In the genomic region with DNA sequence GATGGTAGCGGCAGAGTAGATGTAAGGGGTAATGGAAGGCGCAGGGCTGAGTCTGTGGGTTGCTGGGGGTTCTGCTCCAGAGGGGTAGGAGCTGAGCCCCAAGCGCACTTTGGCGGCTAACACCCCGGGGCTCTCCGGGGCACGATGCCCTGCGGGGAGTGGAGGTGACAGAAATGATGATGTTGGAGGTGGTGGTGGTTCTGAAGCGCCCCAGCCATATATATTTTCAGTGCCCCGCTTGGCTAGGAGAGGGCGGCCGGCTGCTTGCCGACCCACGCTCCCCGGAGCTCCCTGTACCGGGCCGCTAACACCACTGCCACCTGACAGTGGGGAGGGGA, we compare ENCODE assay signal across 32 cellular contexts. TPM values are rescaled to one million over a fixed set of nuclear protein-coding genes. Genes with fewer than 3 reads are reported as not detected.
DNase-seq lines count a peak whose midpoint lies in the region; ATAC-seq, FAIRE-seq and TF ChIP-seq lines count a peak whose summit lies in the region.
"Had no signal": no experiment of that assay in that cellular context is flagged by ENCODE, and none has a peak within 500 bp of the region (broad histone marks: within the 10 kb centered on the region; RNA-seq: fewer than 3 reads in every experiment).

No MANE protein-coding gene starts in this region.

- no peak overlapping the region for H4K91ac ChIP-seq in neuronal stem cell (ENCODE audit: low read depth, low read length, poor library complexity)

- no peak overlapping the region for H3K4ac ChIP-seq in neuronal stem cell (ENCODE audit: low read length)

- no peaks in the 10 kb centered on the region for H3K4me1 Mint-ChIP-seq in activated CD4-positive, alpha-beta T cell treated with anti-CD3 and anti-CD28 coated beads for 36 hours
- H3K4me1 Mint-ChIP-seq: activated CD8-positive, alpha-beta memory T cell treated with anti-CD3 and anti-CD28 coated beads, Interleukin-2, amount 10 ng/mL, durations not matched to agents 7 days and 5 days had no signal

- H3K9me3 ChIP-seq in iPS-15b (ENCODE audit: control insufficient read depth, insufficient read depth, low read length) (no peaks in the 10 kb centered on the region), neuronal stem cell (replicated peaks in 1 of 2; ENCODE audit: control insufficient read depth in 2 of 2, insufficient read depth in 1 of 2, low read depth in 1 of 2, low read length in 2 of 2) (peaks cover 0 to 25% of the 10 kb centered on the region in 2 donors)
- H3K9me3 ChIP-seq: A549 had no signal

- H3K4me3 Mint-ChIP-seq in activated CD4-positive, alpha-beta T cell treated with anti-CD3 and anti-CD28 coated beads for 36 hours = no peak overlapping the region
- H3K4me3 Mint-ChIP-seq: activated CD4-positive, alpha-beta T cell treated with anti-CD3 and anti-CD28 coated beads, Interleukin-2, amount 10 ng/mL, durations not matched to agents 7 days and 5 days; activated CD8-positive, alpha-beta memory T cell treated with anti-CD3 and anti-CD28 coated beads, Interleukin-2, amount 10 ng/mL, durations not matched to agents 7 days and 5 days; activated naive CD4-positive, alpha-beta T cell treated with anti-CD3 and anti-CD28 coated beads for 36 hours had no signal

- H3K9me3 Mint-ChIP-seq in activated CD4-positive, alpha-beta T cell treated with anti-CD3 and anti-CD28 coated beads for 36 hours (ENCODE audit: low read depth) = peaks cover 6% of the 10 kb centered on the region
- H3K9me3 Mint-ChIP-seq: activated CD4-positive, alpha-beta T cell treated with anti-CD3 and anti-CD28 coated beads, Interleukin-2, amount 10 ng/mL, durations not matched to agents 7 days and 5 days had no signal

- H3K18ac ChIP-seq in neuronal stem cell (ENCODE audit: low read length) = peak overlapping the region; percentile 84

- intact Hi-C loops in activated CD4-positive, alpha-beta T cell treated with anti-CD3 and anti-CD28 coated beads for 36 hours (cut with DNase I, micrococcal nuclease) = no loop called here

- H3K79me1 ChIP-seq in neuronal stem cell (ENCODE audit: low read depth, low read length) = peaks cover 2% of the 10 kb centered on the region

- ATAC-seq in activated CD4-positive, alpha-beta T cell treated with anti-CD3 and anti-CD28 coated beads for 36 hours = no peak
- ATAC-seq in HG03280 (IDR thresholded peaks at IDR 0.05; ENCODE audit: unreplicated experiment) = no peak
- ATAC-seq: A549; activated CD8-positive, alpha-beta memory T cell treated with anti-CD3 and anti-CD28 coated beads, Interleukin-2, amount 10 ng/mL, durations not matched to agents 7 days and 5 days; left cardiac atrium had no signal

- in situ Hi-C loops in brain microvascular endothelial cell (cut with HindIII; ENCODE audit: low pct_ligation_motif_present, low sequenced_read_pairs) = loop anchor here (25.0 kb wide), 1 partner anchor 216 kb away; no protein-coding TSS in a partner anchor

- no peak for FAIRE-seq in D721Med (lab: Jason Lieb, UNC)
- FAIRE-seq: A549, GM12892 had no signal

- no peak overlapping the region for H4K8ac ChIP-seq in neuronal stem cell (ENCODE audit: low read depth, low read length)

- no peak overlapping the region for H3K23ac ChIP-seq in neuronal stem cell (ENCODE audit: low read depth, low read length, poor library complexity)

- peaks cover 4% of the 10 kb centered on the region for H3K36me3 Mint-ChIP-seq in activated CD4-positive, alpha-beta T cell treated with anti-CD3 and anti-CD28 coated beads for 36 hours (ENCODE audit: low read depth)

- H3K27me3 Mint-ChIP-seq in activated CD4-positive, alpha-beta T cell treated with anti-CD3 and anti-CD28 coated beads for 36 hours = peaks cover 67% of the 10 kb centered on the region

- H2AFZ ChIP-seq in neuronal stem cell (ENCODE audit: low read length) = no peak overlapping the region
- H2AFZ ChIP-seq: PC-9 had no signal

- no peak overlapping the region for H3K14ac ChIP-seq in neuronal stem cell (ENCODE audit: low read length)

- no CpG with 5 or more reads among the region's 17 CpGs for WGBS in neuronal stem cell (ENCODE audit: extremely low coverage in 2 of 2, insufficient read length in 2 of 2, insufficient replicate concordance in 1 of 2), 2 donors

- H3K27ac ChIP-seq in brain microvascular endothelial cell = peak overlapping the region; percentile 94
- no peak overlapping the region for H3K27ac ChIP-seq in neuronal stem cell (replicated peaks; ENCODE audit: low read length)
- H3K27ac ChIP-seq: A549, cardiac muscle cell, PC-9, skin epidermis, stomach, upper lobe of left lung had no signal

- no peak overlapping the region for H2BK120ac ChIP-seq in neuronal stem cell (ENCODE audit: low read depth, low read length)

- H3K9ac ChIP-seq in iPS-15b (ENCODE audit: low read depth, low read length) = no peak overlapping the region
- no peak overlapping the region for H3K9ac ChIP-seq in neuronal stem cell (ENCODE audit: low read depth, low read length, poor library complexity)

- no peak overlapping the region for H2BK5ac ChIP-seq in neuronal stem cell (ENCODE audit: low read length)

- no peak for DNase-seq in H7
- no peak for DNase-seq in brain microvascular endothelial cell
- no peak for DNase-seq in neuronal stem cell (ENCODE audit: low spot score)
- no peak for DNase-seq in activated CD4-positive, alpha-beta T cell treated with anti-CD3 and anti-CD28 coated beads for 36 hours
- DNase-seq in D721Med (ENCODE audit: insufficient read length, low spot score) = no peak
- no peak for DNase-seq in UCSD-AML1 (lab: John Stamatoyannopoulos, UW; ENCODE audit: unreplicated experiment)
- DNase-seq: activated CD4-positive, alpha-beta T cell treated with anti-CD3 and anti-CD28 coated beads, Interleukin-2, amount 10 ng/mL, durations not matched to agents 7 days and 5 days; activated CD8-positive, alpha-beta memory T cell treated with anti-CD3 and anti-CD28 coated beads, Interleukin-2, amount 10 ng/mL, durations not matched to agents 7 days and 5 days; activated naive CD4-positive, alpha-beta T cell treated with anti-CD3 and anti-CD28 coated beads for 36 hours; AML-193; CD4-positive, alpha-beta memory T cell; dermis blood vessel endothelial cell; left cardiac atrium; NCI-H1092; NCI-H187 treated with DMSO at 0.1 percent for 48 hours; NCI-H2171 treated with DMSO at 0.1 percent for 48 hours; NCI-H524; PC-9; Right ventricle myocardium superior; stimulated activated CD8-positive, alpha-beta memory T cell treated with anti-CD3 and anti-CD28 coated beads, Interleukin-4, amount 100 ng/mL, for 48 hours; stomach had no signal

- H2BK15ac ChIP-seq in neuronal stem cell (ENCODE audit: low read length) = peak overlapping the region; percentile 35

- POLR2A ChIA-PET in activated CD4-positive, alpha-beta T cell treated with anti-CD3 and anti-CD28 coated beads for 36 hours (lab: Charles Lee) = no interaction called here

- peak overlapping the region; percentile 71 for H2AK5ac ChIP-seq in neuronal stem cell (ENCODE audit: low read depth, low read length)

- H3K4me3 ChIP-seq in H7 (ENCODE audit: insufficient read depth, low read depth, low read length) (peak overlapping the region; percentile 16), brain microvascular endothelial cell (ENCODE audit: low read depth, low read length) (peak overlapping the region; percentile 65), iPS-15b (ENCODE audit: low read depth, low read length) (peak overlapping the region; percentile 35), neuronal stem cell (ENCODE audit: low read length in 2 of 2) (peak overlapping the region in 1 of 2 donors; percentile 43)
- H3K4me3 ChIP-seq: A549, cardiac muscle cell, PC-9, skin epidermis, stomach, upper lobe of left lung had no signal

- H3K36me3 ChIP-seq in H7 (replicated peaks; ENCODE audit: control insufficient read depth, insufficient read depth, low read length) (no peaks in the 10 kb centered on the region), brain microvascular endothelial cell (replicated peaks) (no peaks in the 10 kb centered on the region), iPS-15b (ENCODE audit: control insufficient read depth, insufficient read depth, low read length) (no peaks in the 10 kb centered on the region), neuronal stem cell (replicated peaks in 1 of 2; ENCODE audit: control insufficient read depth in 2 of 2, insufficient read depth in 2 of 2, low read length in 2 of 2) (no peaks in the 10 kb centered on the region)
- H3K36me3 ChIP-seq: cardiac muscle cell, stomach, upper lobe of left lung had no signal

- H3K27me3 ChIP-seq in H7 (ENCODE audit: control insufficient read depth, insufficient read depth, low read length) (peaks cover 93% of the 10 kb centered on the region), brain microvascular endothelial cell (replicated peaks) (no peaks in the 10 kb centered on the region), iPS-15b (ENCODE audit: control insufficient read depth, insufficient read depth, low read length) (peaks cover 94% of the 10 kb centered on the region), neuronal stem cell (ENCODE audit: control insufficient read depth in 3 of 3, insufficient read depth in 3 of 3, low read depth in 1 of 3, low read length in 3 of 3) (peaks cover 12 to 54% (median 14%) of the 10 kb centered on the region in 3 experiments)

- H3K4me2 ChIP-seq in neuronal stem cell (ENCODE audit: insufficient read depth, low read length, poor library complexity, severe bottlenecking) = peak overlapping the region; percentile 95
- H3K4me2 ChIP-seq: A549, PC-9 had no signal

- no peak overlapping the region for H3K27ac Mint-ChIP-seq in activated CD4-positive, alpha-beta T cell treated with anti-CD3 and anti-CD28 coated beads for 36 hours
- H3K27ac Mint-ChIP-seq: activated CD4-positive, alpha-beta T cell treated with anti-CD3 and anti-CD28 coated beads, Interleukin-2, amount 10 ng/mL, durations not matched to agents 7 days and 5 days; activated CD8-positive, alpha-beta memory T cell treated with anti-CD3 and anti-CD28 coated beads, Interleukin-2, amount 10 ng/mL, durations not matched to agents 7 days and 5 days; activated naive CD4-positive, alpha-beta T cell treated with anti-CD3 and anti-CD28 coated beads for 36 hours had no signal

- H3K4me1 ChIP-seq in iPS-15b (ENCODE audit: control insufficient read depth, insufficient read depth, low read length) = peaks cover 14% of the 10 kb centered on the region
- H3K4me1 ChIP-seq in neuronal stem cell (ENCODE audit: control insufficient read depth in 2 of 2, insufficient read depth in 1 of 2, low read depth in 1 of 2, low read length in 2 of 2) = peaks cover 1 to 17% of the 10 kb centered on the region in 2 donors
- H3K4me1 ChIP-seq: A549 had no signal

- TF ChIP-seq CTCF in brain microvascular endothelial cell (IDR thresholded peaks at IDR 0.05; ENCODE audit: low read depth, low read length, missing control alignments) (no peak), D721Med (IDR thresholded peaks at IDR 0.05; ENCODE audit: insufficient read depth, missing control alignments) (no peak)

- peak overlapping the region; percentile 69 for H2BK12ac ChIP-seq in neuronal stem cell (ENCODE audit: low read length)

- CTCF ChIA-PET in activated CD4-positive, alpha-beta T cell treated with anti-CD3 and anti-CD28 coated beads for 36 hours (lab: Charles Lee) = interaction anchor here (0.7 kb wide), 1 partner anchor 1062 kb away, joined by 3 read pairs; no protein-coding TSS in a partner anchor

RNA-seq across cellular contexts. Expression of gene ZIC4, which starts 9.7 kb away (rescaled TPM):
- 0.59 TPM in 1 of 2 replicates, not detected in the other for total RNA-seq in H7 (2014; rRNA removed; shearing (Covaris generic))
- 0.67 TPM for polyA plus RNA-seq in neuronal stem cell (2013, experiment 1 of 2)
- polyA plus RNA-seq in neuronal stem cell (2013, experiment 2 of 2) = 0.78 TPM
- total RNA-seq in activated CD4-positive, alpha-beta T cell treated with anti-CD3 and anti-CD28 coated beads for 36 hours = not detected
- total RNA-seq: activated CD4-positive, alpha-beta T cell treated with anti-CD3 and anti-CD28 coated beads, Interleukin-2, amount 10 ng/mL, durations not matched to agents 7 days and 5 days; activated CD8-positive, alpha-beta memory T cell treated with anti-CD3 and anti-CD28 coated beads, Interleukin-2, amount 10 ng/mL, durations not matched to agents 7 days and 5 days; activated naive CD4-positive, alpha-beta T cell treated with anti-CD3 and anti-CD28 coated beads for 36 hours; cardiac muscle cell; CD4-positive, alpha-beta memory T cell; dermis blood vessel endothelial cell; fibroblast of lung; glomerular endothelial cell; left cardiac atrium; lung microvascular endothelial cell; PC-9; Right ventricle myocardium superior; stomach; T-helper 2 cell treated with Interferon-gamma antibody and Interleukin-4, amounts not matched to agents 100 ng/mL and 5 ng/mL, for 36 hours; upper lobe of left lung had no signal
- polyA plus RNA-seq: A549; cardiac muscle cell; CD4-positive, alpha-beta memory T cell; fibroblast of lung; stomach had no signal

RNA-seq across cellular contexts. Expression of gene ZIC1, which starts 12.5 kb away (rescaled TPM):
- total RNA-seq in H7 (2014; rRNA removed; shearing (Covaris generic)) = 2.0 and 3.5 TPM in 2 replicates
- 24.9 TPM for polyA plus RNA-seq in neuronal stem cell (2013, experiment 1 of 2)
- 27.0 TPM for polyA plus RNA-seq in neuronal stem cell (2013, experiment 2 of 2)
- not detected for total RNA-seq in activated CD4-positive, alpha-beta T cell treated with anti-CD3 and anti-CD28 coated beads for 36 hours
- total RNA-seq: activated CD4-positive, alpha-beta T cell treated with anti-CD3 and anti-CD28 coated beads, Interleukin-2, amount 10 ng/mL, durations not matched to agents 7 days and 5 days; activated CD8-positive, alpha-beta memory T cell treated with anti-CD3 and anti-CD28 coated beads, Interleukin-2, amount 10 ng/mL, durations not matched to agents 7 days and 5 days; activated naive CD4-positive, alpha-beta T cell treated with anti-CD3 and anti-CD28 coated beads for 36 hours; cardiac muscle cell; CD4-positive, alpha-beta memory T cell; dermis blood vessel endothelial cell; fibroblast of lung; left cardiac atrium; lung microvascular endothelial cell; PC-9; Right ventricle myocardium superior; stomach; T-helper 2 cell treated with Interferon-gamma antibody and Interleukin-4, amounts not matched to agents 100 ng/mL and 5 ng/mL, for 36 hours; upper lobe of left lung had no signal
- polyA plus RNA-seq: CD4-positive, alpha-beta memory T cell had no signal
